ENCODE assay signal across 7 cellular contexts in the genomic region with DNA sequence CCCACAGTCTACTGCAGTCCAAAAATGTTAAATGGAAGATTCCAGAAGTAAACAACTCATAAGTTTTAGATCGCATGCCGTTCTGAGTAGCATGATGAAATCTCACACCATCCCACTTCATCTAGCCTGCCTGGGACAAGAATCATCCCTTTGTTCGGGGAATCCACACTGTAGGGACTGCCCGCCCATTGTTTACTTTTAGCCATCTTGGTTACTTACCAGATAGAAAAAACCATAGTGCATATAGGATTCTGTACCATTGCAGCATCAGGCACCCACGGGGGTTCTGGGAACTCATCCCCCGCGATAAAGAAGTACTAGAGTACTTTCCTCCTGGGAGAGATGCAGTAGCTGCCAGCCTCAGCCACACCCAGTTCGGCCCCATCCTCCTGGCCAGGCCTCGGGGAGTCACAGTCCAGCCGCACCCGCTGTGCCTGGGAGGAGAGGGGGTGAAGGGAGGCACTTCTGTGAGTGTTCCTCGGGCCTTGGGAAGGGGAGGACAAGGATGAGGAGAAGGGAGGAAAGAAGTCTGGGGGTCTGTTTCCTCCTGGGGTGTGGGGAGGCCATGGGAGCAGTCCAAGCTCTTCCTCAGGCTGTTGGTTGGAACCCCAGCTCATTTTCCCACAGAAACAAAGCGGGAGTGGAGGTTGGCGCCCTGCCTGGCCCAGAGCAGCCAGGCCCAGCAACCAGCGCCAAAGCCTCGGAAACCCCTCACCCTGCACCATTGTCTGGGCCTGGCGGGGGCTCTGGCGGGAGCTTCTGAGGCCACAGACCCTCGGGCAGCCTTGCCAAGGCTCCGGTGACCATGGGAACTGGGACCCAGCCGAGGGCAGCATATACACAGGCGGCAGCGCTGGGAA. TPM values are rescaled to one million over a fixed set of nuclear protein-coding genes. Genes with fewer than 3 reads are reported as not detected.
A peak's percentile ranks its signal among the peaks of the same experiment; 100 is the strongest.
DNase-seq lines count a peak whose midpoint lies in the region; ATAC-seq, FAIRE-seq and TF ChIP-seq lines count a peak whose summit lies in the region.
"Had no signal": no experiment of that assay in that cellular context is flagged by ENCODE, and none has a peak within 500 bp of the region (broad histone marks: within the 10 kb centered on the region; RNA-seq: fewer than 3 reads in every experiment).

No MANE protein-coding gene starts in this region.

- FAIRE-seq in GM12891 (lab: Jason Lieb, UNC) = no peak

- ATAC-seq in GM19463 (IDR thresholded peaks at IDR 0.05; ENCODE audit: unreplicated experiment) = no peak

- H3K4me3 ChIP-seq in subcutaneous abdominal adipose tissue (ENCODE audit: low read depth in 1 of 5, low read length in 5 of 5) = peak overlapping the region in 2 of 5 donors; percentile 27 to 34

- peaks cover 13 to 42% (median 33%) of the 10 kb centered on the region in 5 donors for H3K4me1 ChIP-seq in subcutaneous abdominal adipose tissue (ENCODE audit: control insufficient read depth in 5 of 5, insufficient read depth in 5 of 5, low read length in 5 of 5)

- TF ChIP-seq CTCF in GM13976 (IDR thresholded peaks at IDR 0.05; ENCODE audit: borderline replicate concordance, control extremely low read depth, extremely low read depth, insufficient read depth, missing control alignments) = no peak

- H3K27ac ChIP-seq in subcutaneous abdominal adipose tissue (ENCODE audit: low read depth, low read length) = peak overlapping the region; percentile 62

- H3K27me3 ChIP-seq in subcutaneous abdominal adipose tissue (ENCODE audit: control insufficient read depth in 5 of 5, insufficient read depth in 4 of 5, low read length in 5 of 5) = peaks cover 0 to 16% (median 0%) of the 10 kb centered on the region in 5 donors

- H3K36me3 ChIP-seq in subcutaneous abdominal adipose tissue (ENCODE audit: control insufficient read depth in 5 of 5, insufficient read depth in 5 of 5, low read length in 5 of 5) = peaks cover 0 to 10% (median 5%) of the 10 kb centered on the region in 5 donors

- H3K9me3 ChIP-seq in subcutaneous abdominal adipose tissue (ENCODE audit: control insufficient read depth in 5 of 5, low read length in 5 of 5) = no peaks in the 10 kb centered on the region

- DNase-seq in RPMI7951 (ENCODE audit: low read depth) (peak; percentile 44), foreskin melanocyte (peak; percentile 88), GM13976 (ENCODE audit: low spot score) (no peak), GM12891 (ENCODE audit: insufficient read length, low spot score) (no peak)
- DNase-seq: NCI-H1436 treated with DMSO at 0.1 percent for 48 hours had no signal

- TF ChIP-seq POLR2A in GM12891 (IDR thresholded peaks at IDR 0.05; ENCODE audit: low read depth, low read length) = no peak

- in situ Hi-C loops in GM13976 (cut with MboI; ENCODE audit: low sequenced_read_pairs, unreplicated experiment) = no loop called here

- peak overlapping the region in 4 of 5 donors; percentile 25 to 48 (median 41) for H3K9ac ChIP-seq in subcutaneous abdominal adipose tissue (ENCODE audit: low read length in 5 of 5)

TF ChIP-seq in GM12891, 5 proteins besides CTCF, POLR2A, EP300 and RAD21:
- no peak for TF ChIP-seq PAX5 (IDR thresholded peaks at IDR 0.05; ENCODE audit: insufficient read depth, low read length, severe bottlenecking)
- no peak for TF ChIP-seq SPI1 (IDR thresholded peaks at IDR 0.05; ENCODE audit: low read depth, low read length)
- TF ChIP-seq POLR2AphosphoS5 (IDR thresholded peaks at IDR 0.05; ENCODE audit: low read depth, low read length) = no peak
- TF ChIP-seq POU2F2 (IDR thresholded peaks at IDR 0.05; ENCODE audit: low read depth, low read length) = no peak
- TF ChIP-seq TAF1 (IDR thresholded peaks at IDR 0.05; ENCODE audit: low read depth, low read length) = no peak

RNA-seq across cellular contexts. Expression of a gene that starts 8.9 kb away (rescaled TPM):
- 13.6 and 15.9 TPM in 2 replicates for total RNA-seq in RPMI7951 (2014; rRNA removed; shearing (Covaris generic))
- 1.0 TPM for polyA plus RNA-seq in GM12891 (2012; ENCODE audit: low read depth, missing spikeins)

RNA-seq across cellular contexts. Expression of a gene that starts 14.4 kb away (rescaled TPM):
- 21.9 and 24.9 TPM in 2 replicates for total RNA-seq in RPMI7951 (2014; rRNA removed; shearing (Covaris generic))
- 60.5 TPM for polyA plus RNA-seq in GM12891 (2012; ENCODE audit: low read depth, missing spikeins)

RNA-seq across cellular contexts. Expression of a gene that starts 25.3 kb away (rescaled TPM):
- 0.78 TPM in 1 of 2 replicates, not detected in the other for total RNA-seq in RPMI7951 (2014; rRNA removed; shearing (Covaris generic))
- polyA plus RNA-seq in GM12891 (2012; ENCODE audit: low read depth, missing spikeins) = 25.9 TPM

RNA-seq across cellular contexts. Expression of a gene that starts 27.2 kb away (rescaled TPM):
- 8.5 and 14.4 TPM in 2 replicates for total RNA-seq in RPMI7951 (2014; rRNA removed; shearing (Covaris generic))
- polyA plus RNA-seq in GM12891 (2012; ENCODE audit: low read depth, missing spikeins) = 7.0 TPM

RNA-seq across cellular contexts. Expression of a gene that starts 35.2 kb away (rescaled TPM):
- total RNA-seq in RPMI7951 (2014; rRNA removed; shearing (Covaris generic)) = 25.4 and 36.3 TPM in 2 replicates
- polyA plus RNA-seq in GM12891 (2012; ENCODE audit: low read depth, missing spikeins) = 46.8 TPM

Comparison
In these comparisons a context has a peak if more than half of its experiments do, and no peak if none do; other contexts are left out.
1. DNase-seq: peak in RPMI7951 (single experiment) and foreskin melanocyte (single experiment); none in GM13976 (single experiment) and GM12891 (single experiment).